10 cellular contexts compared by ENCODE assay signal in genomic region chr13:93496985-93497673, GRCh38.
DNase-seq lines count a peak whose midpoint lies in the region; ATAC-seq and TF ChIP-seq lines count a peak whose summit lies in the region.
"Had no signal": no experiment of that assay in that cellular context is flagged by ENCODE, and none has a peak within 500 bp of the region (broad histone marks: within the 10 kb centered on the region; RNA-seq: fewer than 3 reads in every experiment).

No MANE protein-coding gene starts in this region.

- no peak overlapping the region for H3K4ac ChIP-seq in IMR-90 (ENCODE audit: low read depth, low read length)

- H3K23ac ChIP-seq in IMR-90 (ENCODE audit: low read depth, low read length) = no peak overlapping the region

- H3K14ac ChIP-seq in IMR-90 (replicated peaks; ENCODE audit: low read depth, low read length) = 0 out of 2 replicates have a peak overlapping the region, but pooled peaks have one; percentile 44

- H4K8ac ChIP-seq in IMR-90 (ENCODE audit: low read depth in 2 of 2, low read length in 2 of 2) = no peak overlapping the region

- H3F3A ChIP-seq in PC-9 (ENCODE audit: insufficient read depth, low read depth) = no peaks in the 10 kb centered on the region

- POLR2A ChIA-PET in IMR-90 (lab: Charles Lee; ENCODE audit: unreplicated experiment) (no interaction called here), PC-9 (lab: Charles Lee; ENCODE audit: unreplicated experiment) (no interaction called here), GM10248 (lab: Yijun Ruan, JAX) (no interaction called here)

- CTCF ChIA-PET in IMR-90 (lab: Yijun Ruan, JAX) = no interaction called here
- CTCF ChIA-PET in PC-9 (lab: Charles Lee) = no interaction called here
- CTCF ChIA-PET in GM10248 (lab: Yijun Ruan, JAX) = no interaction called here

- DNase-seq in IMR-90 = no peak
- peak; percentile 93 for DNase-seq in NCI-H2171 treated with DMSO at 0.1 percent for 48 hours (lab: John Stamatoyannopoulos, UW)
- DNase-seq in adipocyte (ENCODE audit: low read depth) = peak; percentile 25
- peak; percentile 86 for DNase-seq in retinal pigment epithelial cell (ENCODE audit: low read depth)
- no peak for DNase-seq in PC-9
- DNase-seq in GM10248 (ENCODE audit: extremely low spot score) = no peak
- DNase-seq in activated T-cell treated with anti-CD3 and anti-CD28 coated beads, Interleukin-2, amount 50 U/mL, for 1 hour = no peak
- DNase-seq in epidermal melanocyte (ENCODE audit: insufficient read length, low spot score) = no peak
- DNase-seq: activated gamma-delta T cell treated with Interleukin-2 at 50 U/mL for 16 hours; CD4-positive, CD25-positive, alpha-beta regulatory T cell had no signal

- H3K9me1 ChIP-seq in IMR-90 (ENCODE audit: insufficient read depth, low read length) = no peaks in the 10 kb centered on the region

- TF ChIP-seq CTCF in IMR-90 (conservative IDR thresholded peaks at IDR 0.05; ENCODE audit: low read depth, low read length) (no peak), retinal pigment epithelial cell (conservative IDR thresholded peaks at IDR 0.05; ENCODE audit: low read depth, low read length) (no peak), PC-9 (conservative IDR thresholded peaks at IDR 0.05) (no peak), GM10248 (IDR thresholded peaks at IDR 0.05; ENCODE audit: control extremely low read depth, extremely low read depth, low read depth, missing control alignments) (no peak)

- H3K9me2 ChIP-seq in PC-9 (ENCODE audit: insufficient read depth) = no peaks in the 10 kb centered on the region

- no peaks in the 10 kb centered on the region for H3K36me3 ChIP-seq in IMR-90 (ENCODE audit: control insufficient read depth, insufficient read depth, low read length)
- H3K36me3 ChIP-seq in adipocyte (ENCODE audit: control insufficient read depth, insufficient read depth, low read length, severe bottlenecking) = no peaks in the 10 kb centered on the region
- H3K36me3 ChIP-seq in PC-9 (ENCODE audit: low read depth) = no peaks in the 10 kb centered on the region

- H2BK120ac ChIP-seq in IMR-90 (ENCODE audit: low read depth, low read length) = no peak overlapping the region

- in situ Hi-C loops in IMR-90 (cut with MboI; ENCODE audit: low sequenced_read_pairs) = no loop called here

- no peaks in the 10 kb centered on the region; a peak in 1 of 4 replicates for H3K79me1 ChIP-seq in IMR-90 (ENCODE audit: low read depth in 1 of 2, low read length in 2 of 2)

- no peaks in the 10 kb centered on the region for H3K9me3 ChIP-seq in IMR-90 (ENCODE audit: control insufficient read depth, insufficient read depth, low read length)
- H3K9me3 ChIP-seq in adipocyte (ENCODE audit: control insufficient read depth, low read length) = no peaks in the 10 kb centered on the region
- no peaks in the 10 kb centered on the region for H3K9me3 ChIP-seq in PC-9 (ENCODE audit: insufficient read depth, low read depth)

- H3K27ac ChIP-seq in IMR-90 (ENCODE audit: insufficient read depth, low read length) = no peak overlapping the region
- no peak overlapping the region for H3K27ac ChIP-seq in PC-9

- BruUV-seq in IMR-90 (replicated peaks; lab: Mats Ljungman, UMichigan) (no TSS peak), PC-9 (replicated peaks; lab: Mats Ljungman, UMichigan) (no TSS peak)

- no peak overlapping the region for H2AFZ ChIP-seq in IMR-90 (replicated peaks; ENCODE audit: low read length, poor library complexity)
- H2AFZ ChIP-seq in PC-9 = no peak overlapping the region

- H3K4me1 ChIP-seq in IMR-90 (ENCODE audit: control insufficient read depth, insufficient read depth, low read length) = peaks cover 5% of the 10 kb centered on the region
- H3K4me1 ChIP-seq in adipocyte (ENCODE audit: control insufficient read depth, insufficient read depth, low read length) = peaks cover 9% of the 10 kb centered on the region
- no peaks in the 10 kb centered on the region for H3K4me1 ChIP-seq in PC-9 (replicated peaks; ENCODE audit: insufficient read depth)

- no peak for TF ChIP-seq RAD21 in IMR-90 (IDR thresholded peaks at IDR 0.05; ENCODE audit: low read length)

- no peak overlapping the region for H4K91ac ChIP-seq in IMR-90 (ENCODE audit: insufficient read depth, low read depth, low read length)

- H3K79me2 ChIP-seq in PC-9 (ENCODE audit: low read depth) = no peaks in the 10 kb centered on the region

- intact Hi-C loops in IMR-90 (cut with micrococcal nuclease) (no loop called here), PC-9 (cut with micrococcal nuclease; ENCODE audit: unreplicated experiment) (no loop called here)

- 67% methylated on average over 2 of the region's 8 CpGs; no CpG with 5 or more reads in 1 of the 2 experiments for WGBS in IMR-90 (ENCODE audit: extremely low coverage in 2 of 2, insufficient read length in 1 of 2), 2 experiments

- dilution Hi-C loops in IMR-90 (cut with HindIII; ENCODE audit: low sequenced_read_pairs, unreplicated experiment) = no loop called here

- H3K4me3 ChIP-seq in IMR-90 (ENCODE audit: insufficient read depth, low read depth, low read length) (no peak overlapping the region), adipocyte (ENCODE audit: low read length) (no peak overlapping the region), retinal pigment epithelial cell (ENCODE audit: low read length) (peak overlapping the region; percentile 20), PC-9 (no peak overlapping the region)

- no peak overlapping the region for H3K18ac ChIP-seq in IMR-90 (ENCODE audit: low read depth, low read length)

- H4K5ac ChIP-seq in IMR-90 (ENCODE audit: low read depth, low read length) = no peak overlapping the region

- H2AK5ac ChIP-seq in IMR-90 (ENCODE audit: low read depth, low read length) = no peak overlapping the region

- H2BK20ac ChIP-seq in IMR-90 (ENCODE audit: low read depth, low read length) = no peak overlapping the region

- H3K9ac ChIP-seq in IMR-90 (ENCODE audit: low read depth, low read length) = peak overlapping the region; percentile 55; the same call in 1 of the 2 replicates
- no peak overlapping the region for H3K9ac ChIP-seq in adipocyte (ENCODE audit: low read length)

- peak overlapping the region; percentile 63 for H3K4me2 ChIP-seq in IMR-90 (ENCODE audit: low read depth, low read length)
- no peak overlapping the region for H3K4me2 ChIP-seq in PC-9

- no peak overlapping the region for H2BK5ac ChIP-seq in IMR-90 (ENCODE audit: low read depth, low read length, poor library complexity, severe bottlenecking)

- TF ChIP-seq POLR2A in IMR-90 (IDR thresholded peaks at IDR 0.05; ENCODE audit: low read depth, low read length) = no peak

- H2AK9ac ChIP-seq in IMR-90 (replicated peaks; ENCODE audit: low read depth, low read length, poor library complexity) = no peak overlapping the region

- ATAC-seq in IMR-90 (ENCODE audit: low read depth) = peak; percentile 27; the same call in 1 of the 2 replicates

- H4K20me1 ChIP-seq in IMR-90 (ENCODE audit: insufficient read depth, low read length) (no peaks in the 10 kb centered on the region), PC-9 (ENCODE audit: insufficient read depth) (no peaks in the 10 kb centered on the region)

- H3K27me3 ChIP-seq in IMR-90 (ENCODE audit: control insufficient read depth, insufficient read depth, low read length) (no peaks in the 10 kb centered on the region), adipocyte (replicated peaks; ENCODE audit: control insufficient read depth, insufficient read depth, low read length) (no peaks in the 10 kb centered on the region), PC-9 (ENCODE audit: insufficient read depth, low read depth) (no peaks in the 10 kb centered on the region)

- H2BK15ac ChIP-seq in IMR-90 (ENCODE audit: low read depth, low read length) = no peak overlapping the region

- H3K56ac ChIP-seq in IMR-90 (ENCODE audit: extremely low read depth, insufficient read depth, low read length) = no peak overlapping the region

TF ChIP-seq in IMR-90, 13 proteins besides CTCF, POLR2A, EP300 and RAD21:
- TF ChIP-seq NFE2L2 (IDR thresholded peaks at IDR 0.05; ENCODE audit: low read depth, low read length) (no peak), SMC3 (IDR thresholded peaks at IDR 0.05; ENCODE audit: low read depth, low read length) (no peak), CEBPB (IDR thresholded peaks at IDR 0.05; ENCODE audit: low read depth, low read length) (no peak), FOS (IDR thresholded peaks at IDR 0.05; ENCODE audit: low read depth, low read length) (no peak), MAFK (IDR thresholded peaks at IDR 0.05; ENCODE audit: low read depth, low read length) (no peak), CHD1 (IDR thresholded peaks at IDR 0.05; ENCODE audit: low read depth, low read length) (no peak), MXI1 (IDR thresholded peaks at IDR 0.05; ENCODE audit: borderline replicate concordance, low read depth, low read length) (no peak), MAZ (IDR thresholded peaks at IDR 0.05; ENCODE audit: borderline replicate concordance, low read depth, low read length) (no peak), ELK1 (IDR thresholded peaks at IDR 0.05; ENCODE audit: borderline replicate concordance, low read depth, low read length) (no peak), BHLHE40 (IDR thresholded peaks at IDR 0.05; ENCODE audit: low read depth, low read length) (no peak), USF2 (IDR thresholded peaks at IDR 0.05; ENCODE audit: low read depth, low read length) (no peak), RFX5 (IDR thresholded peaks at IDR 0.05; ENCODE audit: low read depth, low read length) (no peak), RCOR1 (IDR thresholded peaks at IDR 0.05; ENCODE audit: insufficient replicate concordance, low read length) (no peak)
TF ChIP-seq in IMR-90: peak in this region for 0.

Comparison
In these comparisons a context has a peak if more than half of its experiments do, and no peak if none do; other contexts are left out.
1. DNase-seq: peak in NCI-H2171 treated with DMSO at 0.1 percent for 48 hours (single experiment), adipocyte (single experiment) and retinal pigment epithelial cell (single experiment); none in IMR-90 (single experiment), PC-9 (0 of 2), GM10248 (single experiment), activated T-cell treated with anti-CD3 and anti-CD28 coated beads, Interleukin-2, amount 50 U/mL, for 1 hour (single experiment) and epidermal melanocyte (single experiment).